In genomic region chr1:185453496-185454192, GRCh38 we compare ENCODE assay signal across 20 cellular contexts.
A peak's percentile ranks its signal among the peaks of the same experiment; 100 is the strongest.
DNase-seq lines count a peak whose midpoint lies in the region; ATAC-seq, FAIRE-seq and TF ChIP-seq lines count a peak whose summit lies in the region.
"Had no signal": no experiment of that assay in that cellular context is flagged by ENCODE, and none has a peak within 500 bp of the region (broad histone marks: within the 10 kb centered on the region; RNA-seq: fewer than 3 reads in every experiment).

No MANE protein-coding gene starts in this region.

- WGBS in mesenchymal stem cell, result 87% methylated on average over 5 of the region's 7 CpGs

- H3K27me3 ChIP-seq in bronchial epithelial cell (ENCODE audit: control insufficient read depth, insufficient read depth, low read length) (no peaks in the 10 kb centered on the region), mesenchymal stem cell (ENCODE audit: control insufficient read depth in 1 of 2, insufficient read depth in 1 of 2, low read length in 2 of 2) (peaks cover 0 to 9% of the 10 kb centered on the region in 2 experiments), WERI-Rb-1 (ENCODE audit: insufficient read depth, low read depth, severe bottlenecking) (no peaks in the 10 kb centered on the region)
- H3K27me3 ChIP-seq: BLaER1 treated with 17β-estradiol and CSF1 and Interleukin-3, amounts not matched to agents 10 nM and 100 nM; thyroid gland had no signal

- peak overlapping the region in 1 of 2 experiments; percentile 13 for H3K4ac ChIP-seq in mesenchymal stem cell (ENCODE audit: low read depth in 1 of 2, low read length in 2 of 2)

- H3K79me1 ChIP-seq in mesenchymal stem cell (replicated peaks; ENCODE audit: low read length, poor library complexity, severe bottlenecking), result no peaks in the 10 kb centered on the region

- peak overlapping the region; percentile 43 for H2AK5ac ChIP-seq in mesenchymal stem cell (ENCODE audit: low read length, severe bottlenecking)

- TF ChIP-seq CTCF in bronchial epithelial cell (IDR thresholded peaks at IDR 0.05; ENCODE audit: insufficient read depth, low read length, severe bottlenecking) (no peak), GM13976 (IDR thresholded peaks at IDR 0.05; ENCODE audit: borderline replicate concordance, control extremely low read depth, extremely low read depth, insufficient read depth, missing control alignments) (no peak), WERI-Rb-1 (IDR thresholded peaks at IDR 0.05; ENCODE audit: low read depth, low read length) (no peak)

- H3K36me3 Mint-ChIP-seq in activated naive CD8-positive, alpha-beta T cell treated with anti-CD3 and anti-CD28 coated beads, Interleukin-2, amount 50 U/mL, for 24 hours (ENCODE audit: low read depth), result no peaks in the 10 kb centered on the region

- peak overlapping the region; percentile 4 to 38 for H2BK12ac ChIP-seq in mesenchymal stem cell (ENCODE audit: low read length in 2 of 2)

- no peaks in the 10 kb centered on the region for H3K27me3 Mint-ChIP-seq in activated naive CD8-positive, alpha-beta T cell treated with anti-CD3 and anti-CD28 coated beads, Interleukin-2, amount 50 U/mL, for 24 hours
- H3K27me3 Mint-ChIP-seq: activated T-cell treated with anti-CD3 and anti-CD28 coated beads, Interleukin-2, amount 50 U/mL, for 24 hours had no signal

- H2BK5ac ChIP-seq in mesenchymal stem cell (ENCODE audit: low read depth, low read length, poor library complexity, severe bottlenecking), result no peak overlapping the region

- no peak overlapping the region for H3K4me2 ChIP-seq in mesenchymal stem cell (ENCODE audit: low read length, poor library complexity, severe bottlenecking)
- H3K4me2 ChIP-seq: BLaER1 treated with 17β-estradiol and CSF1 and Interleukin-3, amounts not matched to agents 10 nM and 100 nM had no signal

- FAIRE-seq in bronchial epithelial cell (lab: Jason Lieb, UNC), result no peak
- FAIRE-seq: GM12892, HepG2, keratinocyte had no signal

- no peak overlapping the region for H2AFZ ChIP-seq in mesenchymal stem cell (ENCODE audit: low read depth, low read length)

- in situ Hi-C loops in GM13976 (cut with MboI; ENCODE audit: low sequenced_read_pairs, unreplicated experiment), result no loop called here

- H3K4me3 ChIP-seq in bronchial epithelial cell (ENCODE audit: low read depth, low read length), result no peak overlapping the region
- H3K4me3 ChIP-seq in mesenchymal stem cell (ENCODE audit: insufficient read depth in 1 of 2, low read depth in 1 of 2, low read length in 2 of 2), result no peak overlapping the region
- no peak overlapping the region for H3K4me3 ChIP-seq in WERI-Rb-1 (ENCODE audit: low read depth, low read length)
- H3K4me3 ChIP-seq: BLaER1 treated with 17β-estradiol and CSF1 and Interleukin-3, amounts not matched to agents 10 nM and 100 nM; mucosa of descending colon; prostate gland; thyroid gland had no signal

- no peak overlapping the region for H2BK15ac ChIP-seq in mesenchymal stem cell (ENCODE audit: low read depth, poor library complexity, severe bottlenecking)

- no peaks in the 10 kb centered on the region for H3K4me1 ChIP-seq in mesenchymal stem cell (ENCODE audit: control insufficient read depth, insufficient read depth, low read depth, low read length)
- H3K4me1 ChIP-seq: BLaER1 treated with 17β-estradiol and CSF1 and Interleukin-3, amounts not matched to agents 10 nM and 100 nM; prostate gland; thyroid gland had no signal

- H3K27ac ChIP-seq in mesenchymal stem cell (ENCODE audit: low read length, poor library complexity, severe bottlenecking), result no peak overlapping the region
- H3K27ac ChIP-seq in WERI-Rb-1, result no peak overlapping the region
- H3K27ac ChIP-seq: BLaER1 treated with 17β-estradiol and CSF1 and Interleukin-3, amounts not matched to agents 10 nM and 100 nM; prostate gland; thyroid gland had no signal

- H3K4me1 Mint-ChIP-seq in activated naive CD8-positive, alpha-beta T cell treated with anti-CD3 and anti-CD28 coated beads, Interleukin-2, amount 50 U/mL, for 24 hours, result no peaks in the 10 kb centered on the region
- H3K4me1 Mint-ChIP-seq: activated CD4-positive, alpha-beta T cell treated with anti-CD3 and anti-CD28 coated beads, Interleukin-2, amount 10 ng/mL, durations not matched to agents 7 days and 5 days had no signal

- H3K27ac Mint-ChIP-seq in activated naive CD8-positive, alpha-beta T cell treated with anti-CD3 and anti-CD28 coated beads, Interleukin-2, amount 50 U/mL, for 24 hours, result no peak overlapping the region
- H3K27ac Mint-ChIP-seq: activated CD4-positive, alpha-beta T cell treated with anti-CD3 and anti-CD28 coated beads, Interleukin-2, amount 10 ng/mL, durations not matched to agents 7 days and 5 days; activated T-cell treated with anti-CD3 and anti-CD28 coated beads, Interleukin-2, amount 50 U/mL, for 24 hours had no signal

- H3K18ac ChIP-seq in mesenchymal stem cell (ENCODE audit: low read depth in 1 of 2, low read length in 2 of 2), result peak overlapping the region; percentile 18 to 45

- H3K9me3 ChIP-seq in mesenchymal stem cell (ENCODE audit: control insufficient read depth, low read length) (peaks cover 3% of the 10 kb centered on the region), WERI-Rb-1 (ENCODE audit: severe bottlenecking) (no peaks in the 10 kb centered on the region)
- H3K9me3 ChIP-seq: BLaER1 treated with 17β-estradiol and CSF1 and Interleukin-3, amounts not matched to agents 10 nM and 100 nM; mucosa of descending colon; prostate gland; thyroid gland had no signal

- no peak overlapping the region for H4K8ac ChIP-seq in mesenchymal stem cell (ENCODE audit: low read length)

- no peak for ATAC-seq in activated naive CD8-positive, alpha-beta T cell treated with anti-CD3 and anti-CD28 coated beads, Interleukin-2, amount 50 U/mL, for 24 hours
- ATAC-seq: HepG2, mucosa of descending colon had no signal

- H3K36me3 ChIP-seq in bronchial epithelial cell (ENCODE audit: control insufficient read depth, insufficient read depth, low read length), result no peaks in the 10 kb centered on the region
- H3K36me3 ChIP-seq in mesenchymal stem cell (ENCODE audit: control insufficient read depth in 1 of 2, insufficient read depth in 2 of 2, low read depth in 1 of 2, low read length in 2 of 2), result no peaks in the 10 kb centered on the region
- H3K36me3 ChIP-seq in WERI-Rb-1, result no peaks in the 10 kb centered on the region
- H3K36me3 ChIP-seq: BLaER1 treated with 17β-estradiol and CSF1 and Interleukin-3, amounts not matched to agents 10 nM and 100 nM; prostate gland; thyroid gland had no signal

- H3K9ac ChIP-seq in mesenchymal stem cell (ENCODE audit: low read length), result no peak overlapping the region
- H3K9ac ChIP-seq: BLaER1 treated with 17β-estradiol and CSF1 and Interleukin-3, amounts not matched to agents 10 nM and 100 nM had no signal

- H3K4me3 Mint-ChIP-seq in activated naive CD8-positive, alpha-beta T cell treated with anti-CD3 and anti-CD28 coated beads, Interleukin-2, amount 50 U/mL, for 24 hours, result no peak overlapping the region
- H3K4me3 Mint-ChIP-seq: activated CD4-positive, alpha-beta T cell treated with anti-CD3 and anti-CD28 coated beads, Interleukin-2, amount 10 ng/mL, durations not matched to agents 7 days and 5 days; activated T-cell treated with anti-CD3 and anti-CD28 coated beads, Interleukin-2, amount 50 U/mL, for 24 hours had no signal

- DNase-seq in AG08396 (ENCODE audit: low spot score), result peak; percentile 22
- peak; percentile 75 for DNase-seq in M059J (ENCODE audit: low read depth)
- DNase-seq in bronchial epithelial cell (ENCODE audit: low read depth), result peak; percentile 84
- DNase-seq in mesenchymal stem cell, result peak; percentile 82
- DNase-seq in activated naive CD8-positive, alpha-beta T cell treated with anti-CD3 and anti-CD28 coated beads, Interleukin-2, amount 50 U/mL, for 24 hours, result no peak
- DNase-seq in GM13976 (ENCODE audit: low spot score), result no peak
- DNase-seq in activated effector memory CD4-positive, alpha-beta T cell treated with anti-CD3 and anti-CD28 coated beads, Interleukin-2, amount 50 U/mL, for 16 hours, result no peak
- no peak for DNase-seq in WERI-Rb-1
- DNase-seq: activated CD4-positive, alpha-beta T cell treated with anti-CD3 and anti-CD28 coated beads, Interleukin-2, amount 10 ng/mL, durations not matched to agents 7 days and 5 days; activated T-cell treated with anti-CD3 and anti-CD28 coated beads, Interleukin-2, amount 50 U/mL, for 24 hours; mucosa of descending colon; NCI-H1092 treated with DMSO at 0.1 percent for 48 hours; NCI-H446; OCI-M1; thyroid gland had no signal

- no peak overlapping the region for H4K91ac ChIP-seq in mesenchymal stem cell (ENCODE audit: low read length)

- H2BK120ac ChIP-seq in mesenchymal stem cell (ENCODE audit: low read depth, low read length), result no peak overlapping the region

- no peaks in the 10 kb centered on the region for H3K9me3 Mint-ChIP-seq in activated naive CD8-positive, alpha-beta T cell treated with anti-CD3 and anti-CD28 coated beads, Interleukin-2, amount 50 U/mL, for 24 hours
- H3K9me3 Mint-ChIP-seq: activated T-cell treated with anti-CD3 and anti-CD28 coated beads, Interleukin-2, amount 50 U/mL, for 24 hours had no signal

- no peak overlapping the region for H3K14ac ChIP-seq in mesenchymal stem cell (ENCODE audit: low read length in 2 of 2)

- H3K23ac ChIP-seq in mesenchymal stem cell (ENCODE audit: low read length in 2 of 2), result no peak overlapping the region

Comparison
In these comparisons a context has a peak if more than half of its experiments do, and no peak if none do; other contexts are left out.
1. DNase-seq: peak in AG08396 (single experiment), M059J (single experiment), bronchial epithelial cell (single experiment) and mesenchymal stem cell (single experiment); none in activated naive CD8-positive, alpha-beta T cell treated with anti-CD3 and anti-CD28 coated beads, Interleukin-2, amount 50 U/mL, for 24 hours (single experiment), GM13976 (single experiment), activated effector memory CD4-positive, alpha-beta T cell treated with anti-CD3 and anti-CD28 coated beads, Interleukin-2, amount 50 U/mL, for 16 hours (single experiment) and WERI-Rb-1 (single experiment).